ENCODE assay signal across 8 cellular contexts in genomic region chr11:5684627-5685362, GRCh38. TPM values are rescaled to one million over a fixed set of nuclear protein-coding genes. Genes with fewer than 3 reads are reported as not detected.
A peak's percentile ranks its signal among the peaks of the same experiment; 100 is the strongest.
DNase-seq lines count a peak whose midpoint lies in the region; FAIRE-seq and TF ChIP-seq lines count a peak whose summit lies in the region.

A gene with protein sequence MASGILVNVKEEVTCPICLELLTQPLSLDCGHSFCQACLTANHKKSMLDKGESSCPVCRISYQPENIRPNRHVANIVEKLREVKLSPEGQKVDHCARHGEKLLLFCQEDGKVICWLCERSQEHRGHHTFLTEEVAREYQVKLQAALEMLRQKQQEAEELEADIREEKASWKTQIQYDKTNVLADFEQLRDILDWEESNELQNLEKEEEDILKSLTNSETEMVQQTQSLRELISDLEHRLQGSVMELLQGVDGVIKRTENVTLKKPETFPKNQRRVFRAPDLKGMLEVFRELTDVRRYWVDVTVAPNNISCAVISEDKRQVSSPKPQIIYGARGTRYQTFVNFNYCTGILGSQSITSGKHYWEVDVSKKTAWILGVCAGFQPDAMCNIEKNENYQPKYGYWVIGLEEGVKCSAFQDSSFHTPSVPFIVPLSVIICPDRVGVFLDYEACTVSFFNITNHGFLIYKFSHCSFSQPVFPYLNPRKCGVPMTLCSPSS (minus strand): TSS chr11:5685074. CDS start chr11:5680177, 4,897 bp downstream.

- no peaks in the 10 kb centered on the region for H3K27me3 ChIP-seq in Caco-2 (replicated peaks; ENCODE audit: control insufficient read depth, insufficient read depth, low read length)
- H3K27me3 ChIP-seq in astrocyte (ENCODE audit: insufficient read depth, low read length): no peaks in the 10 kb centered on the region
- no peaks in the 10 kb centered on the region for H3K27me3 ChIP-seq in hepatocyte

- H3K36me3 Mint-ChIP-seq in Caco-2 (ENCODE audit: insufficient read depth, unreplicated experiment) (peaks cover 20% of the 10 kb centered on the region), astrocyte (ENCODE audit: low read depth, unreplicated experiment) (peaks cover 13% of the 10 kb centered on the region)
- peaks cover 21% of the 10 kb centered on the region for H3K36me3 Mint-ChIP-seq in T-helper 2 cell treated with Interferon-gamma antibody and Interleukin-4, amounts not matched to agents 5 μg/mL and 100 μg/mL, for 36 hours (ENCODE audit: low read depth)

- H3K27ac ChIP-seq in astrocyte (ENCODE audit: low read depth, low read length) (peak within 1 kb of the TSS; percentile 99), hepatocyte (peak within 1 kb of the TSS; percentile 97)

- no peaks in the 10 kb centered on the region for H3K9me3 ChIP-seq in Caco-2
- H3K9me3 ChIP-seq in astrocyte (ENCODE audit: insufficient read depth, low read depth, low read length): no peaks in the 10 kb centered on the region
- H3K9me3 ChIP-seq in hepatocyte (ENCODE audit: low read depth): no peaks in the 10 kb centered on the region

- H3K27me3 Mint-ChIP-seq in Caco-2 (ENCODE audit: insufficient read depth, unreplicated experiment): no peaks in the 10 kb centered on the region
- H3K27me3 Mint-ChIP-seq in T-helper 2 cell treated with Interferon-gamma antibody and Interleukin-4, amounts not matched to agents 5 μg/mL and 100 μg/mL, for 36 hours (ENCODE audit: low read depth): no peaks in the 10 kb centered on the region
- no peaks in the 10 kb centered on the region for H3K27me3 Mint-ChIP-seq in astrocyte (ENCODE audit: low read depth, unreplicated experiment)

- H3K4me1 ChIP-seq in Caco-2 (peaks cover 11% of the 10 kb centered on the region; the same call in 1 of the 2 replicates), astrocyte (ENCODE audit: insufficient read depth, low read length) (peaks cover 16% of the 10 kb centered on the region), hepatocyte (ENCODE audit: insufficient read depth) (no peaks in the 10 kb centered on the region)

- H3K36me3 ChIP-seq in Caco-2 (ENCODE audit: control insufficient read depth, insufficient read depth, low read length) (no peaks in the 10 kb centered on the region), astrocyte (ENCODE audit: insufficient read depth, low read length) (peaks cover 2% of the 10 kb centered on the region), hepatocyte (replicated peaks; ENCODE audit: insufficient read depth, low read depth) (no peaks in the 10 kb centered on the region)

- H3K4me3 ChIP-seq in Caco-2 (ENCODE audit: low read depth, low read length) (peak within 1 kb of the TSS; percentile 35), astrocyte (ENCODE audit: insufficient read depth, low read depth, low read length) (peak within 1 kb of the TSS; percentile 75), hepatocyte (peak within 1 kb of the TSS; percentile 40), retinal pigment epithelial cell (ENCODE audit: low read length) (peak within 1 kb of the TSS; percentile 59)

- peak; percentile 90 to 91 for DNase-seq in Caco-2
- DNase-seq in GM20000 (ENCODE audit: low spot score): peak; percentile 90
- DNase-seq in HT-29 (ENCODE audit: low spot score): peak; percentile 97
- peak; percentile 87 for DNase-seq in T-helper 2 cell treated with Interferon-gamma antibody and Interleukin-4, amounts not matched to agents 5 μg/mL and 100 μg/mL, for 36 hours (ENCODE audit: low spot score)
- DNase-seq in astrocyte (ENCODE audit: low read depth): peak; percentile 98
- peak; percentile 95 for DNase-seq in hepatocyte (ENCODE audit: low spot score)
- peak; percentile 96 for DNase-seq in retinal pigment epithelial cell (ENCODE audit: low read depth)
- DNase-seq in NCI-H2171 (lab: John Stamatoyannopoulos, UW): no peak

- TF ChIP-seq CTCF in Caco-2 (IDR thresholded peaks at IDR 0.05; ENCODE audit: insufficient read depth in 1 of 2, low read depth in 1 of 2, low read length in 1 of 2, severe bottlenecking in 1 of 2, unreplicated experiment in 1 of 2) (peak; percentile 56 to 83), GM20000 (IDR thresholded peaks at IDR 0.05; ENCODE audit: extremely low read depth, missing control alignments) (peak; percentile 65), astrocyte (IDR thresholded peaks at IDR 0.05; ENCODE audit: insufficient read depth, low read depth, low read length) (peak; percentile 63), hepatocyte (IDR thresholded peaks at IDR 0.05; ENCODE audit: poor library complexity) (peak; percentile 73), retinal pigment epithelial cell (conservative IDR thresholded peaks at IDR 0.05; ENCODE audit: low read depth, low read length) (peak; percentile 75)

- intact Hi-C loops in Caco-2 (cut with micrococcal nuclease; ENCODE audit: unreplicated experiment): loop anchor here (1.0 to 2.0 kb wide), 3 partner anchors 64 to 124 kb away; partner anchors contain the start of gene OR52N2

- H4K20me1 ChIP-seq in astrocyte (ENCODE audit: insufficient read depth, low read length) (no peaks in the 10 kb centered on the region), hepatocyte (ENCODE audit: insufficient read depth, poor library complexity, severe bottlenecking) (no peaks in the 10 kb centered on the region)

- CTCF ChIA-PET in Caco-2 (lab: Charles Lee): interaction anchor here (0.5 to 2.0 kb wide), 9 partner anchors 9 to 1830 kb away, joined by 3 to 12 read pairs (median 5); no protein-coding TSS in a partner anchor

- H3K27ac Mint-ChIP-seq in Caco-2 (ENCODE audit: unreplicated experiment) (peak within 1 kb of the TSS; percentile 95), astrocyte (ENCODE audit: unreplicated experiment) (peak within 1 kb of the TSS; percentile 100)
- H3K27ac Mint-ChIP-seq in T-helper 2 cell treated with Interferon-gamma antibody and Interleukin-4, amounts not matched to agents 5 μg/mL and 100 μg/mL, for 36 hours: peak within 1 kb of the TSS; percentile 88

- peak within 1 kb of the TSS; percentile 99 for H3K9ac ChIP-seq in astrocyte (ENCODE audit: low read length)

- H3K4me1 Mint-ChIP-seq in Caco-2 (ENCODE audit: low read depth, unreplicated experiment) (peaks cover 19% of the 10 kb centered on the region), astrocyte (ENCODE audit: low read depth, unreplicated experiment) (peaks cover 18% of the 10 kb centered on the region)
- peaks cover 40% of the 10 kb centered on the region for H3K4me1 Mint-ChIP-seq in T-helper 2 cell treated with Interferon-gamma antibody and Interleukin-4, amounts not matched to agents 5 μg/mL and 100 μg/mL, for 36 hours (ENCODE audit: low read depth)

- H3K4me2 ChIP-seq in astrocyte (ENCODE audit: low read length): peak within 1 kb of the TSS; percentile 97
- H3K4me2 ChIP-seq in hepatocyte: peak within 1 kb of the TSS; percentile 88

- H3K4me3 Mint-ChIP-seq in Caco-2 (ENCODE audit: unreplicated experiment) (peak within 1 kb of the TSS; percentile 85), astrocyte (ENCODE audit: unreplicated experiment) (peak within 1 kb of the TSS; percentile 99)
- H3K4me3 Mint-ChIP-seq in T-helper 2 cell treated with Interferon-gamma antibody and Interleukin-4, amounts not matched to agents 5 μg/mL and 100 μg/mL, for 36 hours: peak within 1 kb of the TSS; percentile 90

- H3K9me2 ChIP-seq in hepatocyte (replicated peaks; ENCODE audit: insufficient read depth): no peaks in the 10 kb centered on the region

- peak; percentile 13 for FAIRE-seq in astrocyte (lab: Jason Lieb, UNC)

- H3K9me3 Mint-ChIP-seq in Caco-2 (ENCODE audit: unreplicated experiment): no peaks in the 10 kb centered on the region
- no peaks in the 10 kb centered on the region for H3K9me3 Mint-ChIP-seq in T-helper 2 cell treated with Interferon-gamma antibody and Interleukin-4, amounts not matched to agents 5 μg/mL and 100 μg/mL, for 36 hours
- H3K9me3 Mint-ChIP-seq in astrocyte (ENCODE audit: unreplicated experiment): peaks cover 6% of the 10 kb centered on the region

- H3K79me2 ChIP-seq in astrocyte (ENCODE audit: insufficient read depth, low read length): peaks cover 44% of the 10 kb centered on the region
- peaks cover 46% of the 10 kb centered on the region for H3K79me2 ChIP-seq in hepatocyte

- peak within 1 kb of the TSS; percentile 31 for H2AFZ ChIP-seq in astrocyte (ENCODE audit: low read depth, low read length)
- H2AFZ ChIP-seq in hepatocyte: peak within 1 kb of the TSS; percentile 60

- BruUV-seq in Caco-2 (replicated peaks; lab: Mats Ljungman, UMichigan): no TSS peak

- WGBS in hepatocyte (ENCODE audit: low lambda C conversion rate, missing lambda C conversion rate): 4% methylated on average over 13 of the region's 13 CpGs

- POLR2A ChIA-PET in Caco-2 (lab: Charles Lee): interaction anchor here (0.7 to 1.3 kb wide), 3 partner anchors 23 to 64 kb away, joined by 3 to 6 read pairs (median 4); no protein-coding TSS in a partner anchor

RNA-seq across cellular contexts. Expression of the gene that starts here (rescaled TPM):
- 21.9 and 25.2 TPM in 2 replicates for total RNA-seq in Caco-2 (2022)
- total RNA-seq in HT-29 (2014; rRNA removed; shearing (Covaris generic)): 11.0 and 16.6 TPM in 2 replicates
- 45.3 and 55.6 TPM in 2 replicates for total RNA-seq in astrocyte
- total RNA-seq in hepatocyte: 30.1 and 37.0 TPM in 2 replicates
- 14.2 and 19.6 TPM in 2 replicates for polyA plus RNA-seq in hepatocyte
